ENCODE assay signal across 7 cellular contexts in the genomic region with DNA sequence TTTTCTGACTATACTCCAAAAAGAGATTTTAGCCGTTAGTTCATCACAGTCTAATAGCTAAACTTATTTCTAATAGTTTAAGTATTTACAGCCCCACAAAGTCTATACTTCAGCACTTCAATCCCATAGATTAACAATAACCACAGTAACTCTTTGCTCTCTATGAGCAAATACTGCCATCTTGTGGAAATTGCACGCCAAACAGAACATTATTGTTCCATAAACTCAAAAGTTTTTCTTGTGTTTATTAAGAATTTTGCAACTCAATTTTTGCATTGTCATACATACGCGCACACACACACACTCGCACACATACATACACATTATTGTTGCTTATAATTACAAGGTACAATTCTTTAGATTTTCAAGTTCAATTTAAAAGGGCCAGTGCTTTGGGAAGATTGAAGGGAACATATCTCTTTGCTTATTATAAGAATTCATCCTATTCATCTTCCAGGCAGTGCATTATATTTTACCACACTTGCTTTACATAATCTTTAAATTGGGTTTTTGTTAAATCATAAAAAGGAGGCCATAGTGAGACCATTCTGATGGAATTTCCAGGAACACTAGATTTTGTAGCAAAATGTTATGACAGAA.
DNase-seq lines count a peak whose midpoint lies in the region; ATAC-seq, FAIRE-seq and TF ChIP-seq lines count a peak whose summit lies in the region.

No MANE protein-coding gene starts in this region.

- peak; percentile 80 for ATAC-seq in GM21390 (IDR thresholded peaks at IDR 0.05; ENCODE audit: unreplicated experiment)

- FAIRE-seq in HTR-8/SVneo (lab: Jason Lieb, UNC): no peak

- peak; percentile 92 for TF ChIP-seq CTCF in progenitor cell of endocrine pancreas (IDR thresholded peaks at IDR 0.05; ENCODE audit: unreplicated experiment)

- DNase-seq in GM03348 (ENCODE audit: low spot score) (peak; percentile 61), HTR-8/SVneo (ENCODE audit: insufficient read length, low spot score) (peak; percentile 24), RPMI8226 (peak; percentile 54), fibroblast of gingiva (ENCODE audit: low read depth) (peak; percentile 56), progenitor cell of endocrine pancreas (ENCODE audit: low spot score, unreplicated experiment) (no peak)
- no peak for DNase-seq in stimulated activated naive CD4-positive, alpha-beta T cell (lab: John Stamatoyannopoulos, UW)

- no peaks in the 10 kb centered on the region for H3K9me3 Mint-ChIP-seq in progenitor cell of endocrine pancreas (ENCODE audit: low read depth)

- H3K27ac Mint-ChIP-seq in progenitor cell of endocrine pancreas: no peak overlapping the region

- H3K36me3 Mint-ChIP-seq in progenitor cell of endocrine pancreas (ENCODE audit: insufficient read depth): no peaks in the 10 kb centered on the region

- H3K4me1 Mint-ChIP-seq in progenitor cell of endocrine pancreas (ENCODE audit: low read depth): peaks cover 3% of the 10 kb centered on the region

- peaks cover 15% of the 10 kb centered on the region for H3K27me3 Mint-ChIP-seq in progenitor cell of endocrine pancreas

- H3K4me3 Mint-ChIP-seq in progenitor cell of endocrine pancreas (ENCODE audit: low read depth): no peak overlapping the region

Comparison
In these comparisons a context has a peak if more than half of its experiments do, and no peak if none do; other contexts are left out.
1. DNase-seq: peak in GM03348 (single experiment), HTR-8/SVneo (single experiment), RPMI8226 (single experiment) and fibroblast of gingiva (single experiment); none in progenitor cell of endocrine pancreas (single experiment) and stimulated activated naive CD4-positive, alpha-beta T cell (0 of 6).